17 cellular contexts compared by ENCODE assay signal in genomic region chr12:104529130-104529874, GRCh38.
"Had no signal": no experiment of that assay in that cellular context is flagged by ENCODE, and none has a peak within 500 bp of the region (broad histone marks: within the 10 kb centered on the region; RNA-seq: fewer than 3 reads in every experiment).

No MANE protein-coding gene starts in this region.

- H3K9me3 ChIP-seq: breast epithelium, gastrocnemius medialis, thoracic aorta, uterus had no signal

- H3K79me2 ChIP-seq: parathyroid adenoma had no signal

- H3K27me3 Mint-ChIP-seq: activated CD4-positive, alpha-beta memory T cell treated with anti-CD3 and anti-CD28 coated beads for 36 hours; stimulated activated naive CD8-positive, alpha-beta T cell treated with anti-CD3 and anti-CD28 coated beads, Interleukin-15, amount 100 ng/mL, for 72 hours had no signal

- ATAC-seq: activated T-cell treated with anti-CD3 and anti-CD28 coated beads, Interleukin-2, amount 50 U/mL, for 72 hours; gastrocnemius medialis; heart right ventricle; stimulated activated naive CD8-positive, alpha-beta T cell treated with anti-CD3 and anti-CD28 coated beads, Interleukin-15, amount 100 ng/mL, for 72 hours had no signal

- H3K27ac Mint-ChIP-seq: activated CD4-positive, alpha-beta memory T cell treated with anti-CD3 and anti-CD28 coated beads for 36 hours; activated T-cell treated with anti-CD3 and anti-CD28 coated beads, Interleukin-2, amount 50 U/mL, for 72 hours; stimulated activated naive CD8-positive, alpha-beta T cell treated with anti-CD3 and anti-CD28 coated beads, Interleukin-15, amount 100 ng/mL, for 72 hours had no signal

- H3K27ac ChIP-seq: breast epithelium, gastrocnemius medialis, heart right ventricle, parathyroid adenoma, thoracic aorta, uterus had no signal

- H3K27me3 ChIP-seq: breast epithelium, gastrocnemius medialis, heart right ventricle, uterus had no signal

- FAIRE-seq: kidney had no signal

- H3K4me3 Mint-ChIP-seq: activated CD4-positive, alpha-beta memory T cell treated with anti-CD3 and anti-CD28 coated beads for 36 hours; activated T-cell treated with anti-CD3 and anti-CD28 coated beads, Interleukin-2, amount 50 U/mL, for 72 hours; stimulated activated naive CD8-positive, alpha-beta T cell treated with anti-CD3 and anti-CD28 coated beads, Interleukin-15, amount 100 ng/mL, for 72 hours had no signal

- H3K4me1 ChIP-seq: gastrocnemius medialis, parathyroid adenoma, uterus had no signal

- DNase-seq: activated CD4-positive, alpha-beta memory T cell treated with anti-CD3 and anti-CD28 coated beads for 36 hours; activated CD4-positive, alpha-beta T cell treated with anti-CD3 and anti-CD28 coated beads for 1 hour; activated CD8-positive, alpha-beta memory T cell treated with anti-CD3 and anti-CD28 coated beads, Interleukin-2, amount 50 U/mL, for 4 hours; activated naive CD4-positive, alpha-beta T cell; activated T-cell treated with anti-CD3 and anti-CD28 coated beads, Interleukin-2, amount 50 U/mL, for 72 hours; aorta; gastrocnemius medialis; heart right ventricle; kidney; stimulated activated CD4-positive, alpha-beta T cell treated with anti-CD3 and anti-CD28 coated beads, Interleukin-15, amount 100 ng/mL, for 24 hours; stimulated activated CD4-positive, alpha-beta T cell treated with anti-CD3 and anti-CD28 coated beads, Interleukin-4, amount 100 ng/mL, for 24 hours; stimulated activated naive CD8-positive, alpha-beta T cell treated with anti-CD3 and anti-CD28 coated beads, Interleukin-15, amount 100 ng/mL, for 72 hours; T-helper 2 cell; uterus had no signal

- H3K9ac ChIP-seq: parathyroid adenoma had no signal

- H3K36me3 ChIP-seq: breast epithelium, gastrocnemius medialis, heart right ventricle, thoracic aorta, uterus had no signal

- H3K4me3 ChIP-seq: breast epithelium, gastrocnemius medialis, heart right ventricle, thoracic aorta, uterus had no signal

- H2AFZ ChIP-seq: parathyroid adenoma had no signal
